ENCODE assay signal across 8 cellular contexts in genomic region chr3:153159771-153160397, GRCh38. TPM values are rescaled to one million over a fixed set of nuclear protein-coding genes. Genes with fewer than 3 reads are reported as not detected.
DNase-seq lines count a peak whose midpoint lies in the region; ATAC-seq and TF ChIP-seq lines count a peak whose summit lies in the region.

No MANE protein-coding gene starts in this region.

- H3K18ac ChIP-seq in trophoblast cell (ENCODE audit: low read length): peak overlapping the region; percentile 19

- DNase-seq in Caco-2 (no peak), RWPE2 (ENCODE audit: low spot score) (no peak), esophagus muscularis mucosa (ENCODE audit: extremely low spot score) (no peak), trophoblast cell (no peak), HT-29 (ENCODE audit: low spot score) (no peak), erythroblast (lab: John Stamatoyannopoulos, UW) (no peak), ureter (ENCODE audit: low spot score) (no peak)

- peak overlapping the region; percentile 95 for H3K27ac ChIP-seq in RWPE2 (ENCODE audit: poor library complexity, severe bottlenecking)
- H3K27ac ChIP-seq in esophagus muscularis mucosa (replicated peaks in 1 of 4): peak overlapping the region; percentile 87 to 98 (median 92)
- peak overlapping the region; percentile 81 for H3K27ac ChIP-seq in trophoblast cell (ENCODE audit: low read depth, low read length)

- TF ChIP-seq EP300 in esophagus muscularis mucosa (IDR thresholded peaks at IDR 0.05): no peak

- TF ChIP-seq CTCF in Caco-2 (IDR thresholded peaks at IDR 0.05; ENCODE audit: insufficient read depth in 1 of 2, low read depth in 1 of 2, low read length in 1 of 2, severe bottlenecking in 1 of 2, unreplicated experiment in 1 of 2): no peak
- TF ChIP-seq CTCF in RWPE2 (IDR thresholded peaks at IDR 0.05; ENCODE audit: poor library complexity, severe bottlenecking): no peak
- TF ChIP-seq CTCF in esophagus muscularis mucosa (IDR thresholded peaks at IDR 0.05): no peak

- peak overlapping the region; percentile 15 for H2BK120ac ChIP-seq in trophoblast cell (ENCODE audit: insufficient read depth, low read length, poor library complexity)

- peak overlapping the region; percentile 49 for H2AK5ac ChIP-seq in trophoblast cell (ENCODE audit: low read length)

- H3K27me3 ChIP-seq in Caco-2 (replicated peaks; ENCODE audit: control insufficient read depth, insufficient read depth, low read length) (no peaks in the 10 kb centered on the region), RWPE2 (ENCODE audit: insufficient read depth, poor library complexity, severe bottlenecking) (no peaks in the 10 kb centered on the region), esophagus muscularis mucosa (no peaks in the 10 kb centered on the region), trophoblast cell (ENCODE audit: insufficient read depth, low read length) (no peaks in the 10 kb centered on the region)

- BruUV-seq in Caco-2 (replicated peaks; lab: Mats Ljungman, UMichigan): no TSS peak

- H3K4me1 ChIP-seq in Caco-2 (peaks cover 35% of the 10 kb centered on the region), RWPE2 (ENCODE audit: insufficient read depth, poor library complexity, severe bottlenecking) (peaks cover 15% of the 10 kb centered on the region), esophagus muscularis mucosa (peaks cover 8 to 24% (median 20%) of the 10 kb centered on the region in 4 donors), trophoblast cell (ENCODE audit: control insufficient read depth in 1 of 2, insufficient read depth in 2 of 2, low read length in 2 of 2) (no peaks in the 10 kb centered on the region)

- H3K36me3 Mint-ChIP-seq in Caco-2 (ENCODE audit: insufficient read depth, unreplicated experiment): peaks cover 19% of the 10 kb centered on the region

- H3K9me3 Mint-ChIP-seq in Caco-2 (ENCODE audit: unreplicated experiment): no peaks in the 10 kb centered on the region

- H4K8ac ChIP-seq in trophoblast cell (ENCODE audit: low read depth, low read length): peak overlapping the region; percentile 71

- H4K91ac ChIP-seq in trophoblast cell (ENCODE audit: low read depth, low read length): peak overlapping the region; percentile 78

- H2BK5ac ChIP-seq in trophoblast cell (ENCODE audit: low read depth, low read length, poor library complexity): peak overlapping the region; percentile 65

- peak overlapping the region; percentile 11 for H2BK12ac ChIP-seq in trophoblast cell (ENCODE audit: low read length)

- H3K14ac ChIP-seq in trophoblast cell (ENCODE audit: low read length): peak overlapping the region; percentile 80

- H3K9me3 ChIP-seq in Caco-2 (no peaks in the 10 kb centered on the region), RWPE2 (ENCODE audit: severe bottlenecking) (no peaks in the 10 kb centered on the region), esophagus muscularis mucosa (no peaks in the 10 kb centered on the region), trophoblast cell (ENCODE audit: insufficient read depth, low read depth, low read length) (no peaks in the 10 kb centered on the region)

- H3K4ac ChIP-seq in trophoblast cell (ENCODE audit: low read depth, low read length): peak overlapping the region; percentile 39

- H4K12ac ChIP-seq in trophoblast cell (ENCODE audit: low read depth, low read length): peak overlapping the region; percentile 2

- H2AFZ ChIP-seq in trophoblast cell (ENCODE audit: insufficient read depth, low read length, poor library complexity): peak overlapping the region; percentile 24

- H3K4me3 ChIP-seq in Caco-2 (ENCODE audit: low read depth, low read length): peak overlapping the region; percentile 82
- H3K4me3 ChIP-seq in RWPE2 (ENCODE audit: severe bottlenecking): peak overlapping the region; percentile 63
- peak overlapping the region; percentile 70 to 96 (median 89) for H3K4me3 ChIP-seq in esophagus muscularis mucosa
- H3K4me3 ChIP-seq in trophoblast cell (ENCODE audit: low read depth, low read length): peak overlapping the region; percentile 71

- POLR2A ChIA-PET in Caco-2 (lab: Charles Lee): no interaction called here

- TF ChIP-seq POLR2A in esophagus muscularis mucosa (IDR thresholded peaks at IDR 0.05; ENCODE audit: low read depth) (no peak), erythroblast (IDR thresholded peaks at IDR 0.05; ENCODE audit: low read length) (no peak)

- ATAC-seq in RWPE2 (ENCODE audit: low read depth) (no peak), HG03039 (IDR thresholded peaks at IDR 0.05; ENCODE audit: unreplicated experiment) (no peak)

- H3K4me3 Mint-ChIP-seq in Caco-2 (ENCODE audit: unreplicated experiment): peak overlapping the region; percentile 93

- intact Hi-C loops in Caco-2 (cut with micrococcal nuclease; ENCODE audit: unreplicated experiment) (loop anchor here (2.0 to 10.0 kb wide), 4 partner anchors 58 to 435 kb away; no protein-coding TSS in a partner anchor), esophagus muscularis mucosa (cut with DNase I) (loop anchor here (5.0 kb wide), 1 partner anchor 607 kb away; no protein-coding TSS in a partner anchor)

- peaks cover 23% of the 10 kb centered on the region for H3K79me2 ChIP-seq in trophoblast cell (ENCODE audit: control insufficient read depth, insufficient read depth, low read length, poor library complexity)

- H3K27me3 Mint-ChIP-seq in Caco-2 (ENCODE audit: insufficient read depth, unreplicated experiment): no peaks in the 10 kb centered on the region

- no peak overlapping the region for H3K23ac ChIP-seq in trophoblast cell (ENCODE audit: low read length)

- peak overlapping the region; percentile 76 for H3K4me2 ChIP-seq in trophoblast cell (ENCODE audit: low read length)

- H3K79me1 ChIP-seq in trophoblast cell (ENCODE audit: low read length): peaks cover 24% of the 10 kb centered on the region

- H3K36me3 ChIP-seq in Caco-2 (ENCODE audit: control insufficient read depth, insufficient read depth, low read length) (no peaks in the 10 kb centered on the region), RWPE2 (ENCODE audit: low read depth) (peaks cover 9% of the 10 kb centered on the region), esophagus muscularis mucosa (no peaks in the 10 kb centered on the region), trophoblast cell (ENCODE audit: control insufficient read depth in 1 of 2, insufficient read depth in 2 of 2, low read length in 2 of 2) (no peaks in the 10 kb centered on the region)

- no peak overlapping the region for H3K9ac ChIP-seq in trophoblast cell (ENCODE audit: low read length)

- WGBS in esophagus muscularis mucosa: 83% methylated on average over 7 of the region's 9 CpGs
- WGBS in trophoblast cell (ENCODE audit: extremely low coverage, insufficient coverage, insufficient read length): no CpG with 5 or more reads among the region's 9 CpGs

- H3K4me1 Mint-ChIP-seq in Caco-2 (ENCODE audit: low read depth, unreplicated experiment): peaks cover 6% of the 10 kb centered on the region

- CTCF ChIA-PET in Caco-2 (lab: Charles Lee): interaction anchor here (0.6 to 2.4 kb wide), 2 partner anchors 114 to 117 kb away, joined by 3 to 16 read pairs; no protein-coding TSS in a partner anchor

- peak overlapping the region; percentile 89 for H3K27ac Mint-ChIP-seq in Caco-2 (ENCODE audit: unreplicated experiment)

RNA-seq across cellular contexts. Expression of gene RAP2B, which starts 2.1 kb away (rescaled TPM):
- total RNA-seq in Caco-2 (2022) (11.5 and 13.2 TPM in 2 replicates), esophagus muscularis mucosa (10 to 100 TPM; 11.0 to 16.1 (median 11.2) TPM), ureter (14.9 TPM)
- 12.1 and 13.1 TPM in 2 replicates for polyA plus RNA-seq in trophoblast cell (2013)
- 25.3 and 25.8 TPM in 2 replicates for total RNA-seq in HT-29 (2014; rRNA removed; shearing (Covaris generic))
